ENCODE assay signal across 10 cellular contexts in genomic region chr16:19411298-19411697, GRCh38. TPM values are rescaled to one million over a fixed set of nuclear protein-coding genes. Genes with fewer than 3 reads are reported as not detected.
DNase-seq lines count a peak whose midpoint lies in the region; ATAC-seq, FAIRE-seq and TF ChIP-seq lines count a peak whose summit lies in the region.
"Had no signal": no experiment of that assay in that cellular context is flagged by ENCODE, and none has a peak within 500 bp of the region (broad histone marks: within the 10 kb centered on the region; RNA-seq: fewer than 3 reads in every experiment).

No MANE protein-coding gene starts in this region.

- 55% methylated on average over 3 of the region's 3 CpGs for WGBS in right cardiac atrium
- WGBS in suprapubic skin, result 59% methylated on average over 3 of the region's 3 CpGs

- intact Hi-C loops in left ventricle myocardium inferior (cut with micrococcal nuclease) (no loop called here), right cardiac atrium (cut with DNase I) (no loop called here)
- intact Hi-C loops in activated T-helper 2 cell treated with anti-CD3 and anti-CD28 coated beads, Interferon-gamma antibody, Interleukin-2, Interleukin-4, amounts not matched to agents 10 μg/mL and 5 μg/mL and 100 μg/mL, durations not matched to agents 14 hours and 24 hours and 36 hours (cut with micrococcal nuclease), result no loop called here

- FAIRE-seq in GM19239 (lab: Jason Lieb, UNC), result no peak
- FAIRE-seq: endometrium had no signal

- no peak for TF ChIP-seq POLR2A in suprapubic skin (IDR thresholded peaks at IDR 0.05)

- peaks cover 7% of the 10 kb centered on the region for H3K4me1 Mint-ChIP-seq in activated T-helper 2 cell treated with anti-CD3 and anti-CD28 coated beads, Interferon-gamma antibody, Interleukin-2, Interleukin-4, amounts not matched to agents 10 μg/mL and 5 μg/mL and 100 μg/mL, durations not matched to agents 14 hours and 24 hours and 36 hours (ENCODE audit: low read depth)

- peaks cover 82% of the 10 kb centered on the region for H3K27me3 ChIP-seq in left ventricle myocardium inferior (ENCODE audit: low read depth)
- peaks cover 3% of the 10 kb centered on the region for H3K27me3 ChIP-seq in right cardiac atrium (ENCODE audit: control insufficient read depth, insufficient read depth)
- H3K27me3 ChIP-seq in mucosa of rectum (ENCODE audit: control insufficient read depth in 2 of 2, insufficient read depth in 2 of 2, low read length in 2 of 2), result peaks cover 3 to 5% of the 10 kb centered on the region in 2 donors
- H3K27me3 ChIP-seq in suprapubic skin, result peaks cover 57% of the 10 kb centered on the region

- no peak for TF ChIP-seq EP300 in suprapubic skin (IDR thresholded peaks at IDR 0.05)

- DNase-seq in left ventricle myocardium inferior (no peak), right cardiac atrium (no peak), T1000 (lab: John Stamatoyannopoulos, UW) (no peak), GM19239 (ENCODE audit: insufficient read length, low spot score) (no peak), suprapubic skin (ENCODE audit: low spot score in 2 of 2) (no peak), SIG-M5 (lab: John Stamatoyannopoulos, UW) (no peak)
- no peak for DNase-seq in activated T-helper 2 cell treated with anti-CD3 and anti-CD28 coated beads, Interferon-gamma antibody, Interleukin-2, Interleukin-4, amounts not matched to agents 10 μg/mL and 5 μg/mL and 100 μg/mL, durations not matched to agents 14 hours and 24 hours and 36 hours (ENCODE audit: low spot score)

- no peaks in the 10 kb centered on the region for H3K36me3 Mint-ChIP-seq in activated T-helper 2 cell treated with anti-CD3 and anti-CD28 coated beads, Interferon-gamma antibody, Interleukin-2, Interleukin-4, amounts not matched to agents 10 μg/mL and 5 μg/mL and 100 μg/mL, durations not matched to agents 14 hours and 24 hours and 36 hours (ENCODE audit: low read depth)

- H3K9me3 Mint-ChIP-seq in activated T-helper 2 cell treated with anti-CD3 and anti-CD28 coated beads, Interferon-gamma antibody, Interleukin-2, Interleukin-4, amounts not matched to agents 10 μg/mL and 5 μg/mL and 100 μg/mL, durations not matched to agents 14 hours and 24 hours and 36 hours, result peaks cover 15% of the 10 kb centered on the region

- H3K36me3 ChIP-seq in left ventricle myocardium inferior (no peaks in the 10 kb centered on the region), mucosa of rectum (ENCODE audit: control insufficient read depth in 2 of 2, insufficient read depth in 2 of 2, low read length in 2 of 2) (no peaks in the 10 kb centered on the region), suprapubic skin (no peaks in the 10 kb centered on the region)

- H3K27ac Mint-ChIP-seq in activated T-helper 2 cell treated with anti-CD3 and anti-CD28 coated beads, Interferon-gamma antibody, Interleukin-2, Interleukin-4, amounts not matched to agents 10 μg/mL and 5 μg/mL and 100 μg/mL, durations not matched to agents 14 hours and 24 hours and 36 hours, result no peak overlapping the region

- peaks cover 59% of the 10 kb centered on the region for H3K27me3 Mint-ChIP-seq in activated T-helper 2 cell treated with anti-CD3 and anti-CD28 coated beads, Interferon-gamma antibody, Interleukin-2, Interleukin-4, amounts not matched to agents 10 μg/mL and 5 μg/mL and 100 μg/mL, durations not matched to agents 14 hours and 24 hours and 36 hours (ENCODE audit: low read depth)

- peak overlapping the region; percentile 74 to 92 for H3K9ac ChIP-seq in mucosa of rectum (ENCODE audit: low read depth in 1 of 2, low read length in 2 of 2)

- ATAC-seq in right cardiac atrium, result no peak

- H3K9me3 ChIP-seq in left ventricle myocardium inferior (replicated peaks) (peaks cover 15% of the 10 kb centered on the region), right cardiac atrium (ENCODE audit: control insufficient read depth, low read length) (no peaks in the 10 kb centered on the region), mucosa of rectum (ENCODE audit: control insufficient read depth in 2 of 2, low read length in 2 of 2) (peaks cover 0 to 6% of the 10 kb centered on the region in 2 donors), suprapubic skin (no peaks in the 10 kb centered on the region)

- peak overlapping the region; percentile 13 for H3K4me3 Mint-ChIP-seq in activated T-helper 2 cell treated with anti-CD3 and anti-CD28 coated beads, Interferon-gamma antibody, Interleukin-2, Interleukin-4, amounts not matched to agents 10 μg/mL and 5 μg/mL and 100 μg/mL, durations not matched to agents 14 hours and 24 hours and 36 hours (ENCODE audit: low read depth)

- H3K27ac ChIP-seq in left ventricle myocardium inferior (replicated peaks) (no peak overlapping the region), right cardiac atrium (ENCODE audit: low read length) (no peak overlapping the region), mucosa of rectum (ENCODE audit: low read depth in 2 of 2, low read length in 2 of 2) (peak overlapping the region; percentile 83 to 90), suprapubic skin (no peak overlapping the region)

- H3K4me1 ChIP-seq in left ventricle myocardium inferior (peaks cover 11% of the 10 kb centered on the region), right cardiac atrium (ENCODE audit: control insufficient read depth, insufficient read depth, low read length) (no peaks in the 10 kb centered on the region), mucosa of rectum (ENCODE audit: control insufficient read depth in 2 of 2, insufficient read depth in 2 of 2, low read length in 2 of 2) (peaks cover 16 to 26% of the 10 kb centered on the region in 2 donors), suprapubic skin (peaks cover 16% of the 10 kb centered on the region)

- TF ChIP-seq CTCF in left ventricle myocardium inferior (IDR thresholded peaks at IDR 0.05; ENCODE audit: borderline replicate concordance), result no peak
- TF ChIP-seq CTCF in suprapubic skin (IDR thresholded peaks at IDR 0.05), result no peak

- peak overlapping the region; percentile 57 for H3K4me3 ChIP-seq in left ventricle myocardium inferior
- H3K4me3 ChIP-seq in right cardiac atrium (ENCODE audit: low read length), result no peak overlapping the region
- peak overlapping the region; percentile 79 to 82 for H3K4me3 ChIP-seq in mucosa of rectum (ENCODE audit: low read length in 2 of 2)
- no peak overlapping the region for H3K4me3 ChIP-seq in suprapubic skin

RNA-seq across cellular contexts. Expression of gene TMC5, which starts 6.4 kb away (rescaled TPM):
- total RNA-seq in left ventricle myocardium inferior (0.38 TPM), right cardiac atrium (under 1 TPM; 0.14 to 0.81 (median 0.43) TPM), suprapubic skin (1 to 10 TPM; 1.1 to 2.0 (median 1.7) TPM)
- 0.11 TPM for polyA plus RNA-seq in right cardiac atrium
- 0.05 TPM in 1 of 2 replicates, not detected in the other for total RNA-seq in activated T-helper 2 cell treated with anti-CD3 and anti-CD28 coated beads, Interferon-gamma antibody, Interleukin-2, Interleukin-4, amounts not matched to agents 10 μg/mL and 5 μg/mL and 100 μg/mL, durations not matched to agents 14 hours and 24 hours and 36 hours
- polyA plus RNA-seq: BJ had no signal

Comparison
In these comparisons a context has a peak if more than half of its experiments do, and no peak if none do; other contexts are left out.
1. H3K4me3 ChIP-seq: peak in left ventricle myocardium inferior (single experiment) and mucosa of rectum (2 of 2); none in right cardiac atrium (single experiment) and suprapubic skin (single experiment).
2. H3K27ac ChIP-seq: peak in mucosa of rectum (2 of 2); none in left ventricle myocardium inferior (single experiment), right cardiac atrium (single experiment) and suprapubic skin (single experiment).